Comparison of ENCODE assay signal across 31 cellular contexts in genomic region chr1:31228986-31229385, GRCh38. TPM values are rescaled to one million over a fixed set of nuclear protein-coding genes. Genes with fewer than 3 reads are reported as not detected.
"Had no signal": no experiment of that assay in that cellular context is flagged by ENCODE, and none has a peak within 500 bp of the region (broad histone marks: within the 10 kb centered on the region; RNA-seq: fewer than 3 reads in every experiment).

No MANE protein-coding gene starts in this region.

- H3K4me2 ChIP-seq: PC-9 had no signal

- DNase-seq: activated CD4-positive, alpha-beta T cell treated with anti-CD3 and anti-CD28 coated beads, Interleukin-2, amount 10 ng/mL, durations not matched to agents 7 days and 5 days; activated CD4-positive, alpha-beta T cell treated with anti-CD3 and anti-CD28 coated beads, Interleukin-2, amount 50 U/mL, for 48 hours; activated CD8-positive, alpha-beta T cell treated with anti-CD3 and anti-CD28 coated beads, Interleukin-2, amount 10 ng/mL, durations not matched to agents 7 days and 5 days; activated gamma-delta T cell; activated naive CD4-positive, alpha-beta T cell treated with Interleukin-2 at 50 U/mL for 16 hours; activated naive CD8-positive, alpha-beta T cell treated with anti-CD3 and anti-CD28 coated beads, Interleukin-2, amount 10 ng/mL, durations not matched to agents 7 days and 5 days; activated T-cell treated with anti-CD3 and anti-CD28 coated beads, Interleukin-2, amount 50 U/mL, for 24 hours; amygdala; caudate nucleus; Kasumi-1; KG1; NCI-H1092 treated with DMSO at 0.1 percent for 48 hours; NCI-H1417; NCI-H146; NCI-H187; NCI-H2029 treated with DMSO at 0.1 percent for 48 hours; NCI-H2107; NCI-H2171; NCI-H510A; NCI-H526; NCI-H748 treated with DMSO at 0.1 percent for 48 hours; NK-92 treated with Interleukin-12 subunit alpha and Interleukin-12 subunit beta, amount 100 ng/mL, for 24 hours; PC-9; Right ventricle myocardium superior; T1000 had no signal

- H3K36me3 Mint-ChIP-seq: activated naive CD4-positive, alpha-beta T cell treated with anti-CD3 and anti-CD28 coated beads, Interleukin-2, amount 50 U/mL, for 24 hours; activated naive CD8-positive, alpha-beta T cell treated with anti-CD3 and anti-CD28 coated beads, Interleukin-2, amount 10 ng/mL, durations not matched to agents 7 days and 5 days had no signal

- H3K4me3 Mint-ChIP-seq: activated CD4-positive, alpha-beta T cell treated with anti-CD3 and anti-CD28 coated beads, Interleukin-2, amount 10 ng/mL, durations not matched to agents 7 days and 5 days; activated CD8-positive, alpha-beta T cell treated with anti-CD3 and anti-CD28 coated beads, Interleukin-2, amount 10 ng/mL, durations not matched to agents 7 days and 5 days; activated naive CD4-positive, alpha-beta T cell treated with anti-CD3 and anti-CD28 coated beads, Interleukin-2, amount 50 U/mL, for 24 hours; activated naive CD8-positive, alpha-beta T cell treated with anti-CD3 and anti-CD28 coated beads, Interleukin-2, amount 10 ng/mL, durations not matched to agents 7 days and 5 days; activated T-cell treated with anti-CD3 and anti-CD28 coated beads, Interleukin-2, amount 50 U/mL, for 24 hours had no signal

- H3K27ac Mint-ChIP-seq: activated CD4-positive, alpha-beta T cell treated with anti-CD3 and anti-CD28 coated beads, Interleukin-2, amount 10 ng/mL, durations not matched to agents 7 days and 5 days; activated CD8-positive, alpha-beta T cell treated with anti-CD3 and anti-CD28 coated beads, Interleukin-2, amount 10 ng/mL, durations not matched to agents 7 days and 5 days; activated naive CD4-positive, alpha-beta T cell treated with anti-CD3 and anti-CD28 coated beads, Interleukin-2, amount 50 U/mL, for 24 hours; activated naive CD8-positive, alpha-beta T cell treated with anti-CD3 and anti-CD28 coated beads, Interleukin-2, amount 10 ng/mL, durations not matched to agents 7 days and 5 days; activated T-cell treated with anti-CD3 and anti-CD28 coated beads, Interleukin-2, amount 50 U/mL, for 24 hours; activated T-helper 2 cell treated with anti-CD3 and anti-CD28 coated beads, Interferon-gamma antibody, Interleukin-2, Interleukin-4, amounts not matched to agents 10 μg/mL and 5 μg/mL and 100 μg/mL, durations not matched to agents 14 hours and 24 hours and 36 hours had no signal

- ATAC-seq: activated CD8-positive, alpha-beta T cell treated with anti-CD3 and anti-CD28 coated beads, Interleukin-2, amount 10 ng/mL, durations not matched to agents 7 days and 5 days had no signal

- H3K9me3 Mint-ChIP-seq: activated CD4-positive, alpha-beta T cell treated with anti-CD3 and anti-CD28 coated beads, Interleukin-2, amount 10 ng/mL, durations not matched to agents 7 days and 5 days; activated naive CD4-positive, alpha-beta T cell treated with anti-CD3 and anti-CD28 coated beads, Interleukin-2, amount 50 U/mL, for 24 hours; activated naive CD8-positive, alpha-beta T cell treated with anti-CD3 and anti-CD28 coated beads, Interleukin-2, amount 10 ng/mL, durations not matched to agents 7 days and 5 days; activated T-cell treated with anti-CD3 and anti-CD28 coated beads, Interleukin-2, amount 50 U/mL, for 24 hours; activated T-helper 2 cell treated with anti-CD3 and anti-CD28 coated beads, Interferon-gamma antibody, Interleukin-2, Interleukin-4, amounts not matched to agents 10 μg/mL and 5 μg/mL and 100 μg/mL, durations not matched to agents 14 hours and 24 hours and 36 hours had no signal

- H3K27me3 ChIP-seq: ascending aorta had no signal

- H3K4me3 ChIP-seq: ascending aorta, PC-9, SK-N-MC had no signal

- H3K9me3 ChIP-seq: ascending aorta had no signal

- H3K27me3 Mint-ChIP-seq: activated CD4-positive, alpha-beta T cell treated with anti-CD3 and anti-CD28 coated beads, Interleukin-2, amount 10 ng/mL, durations not matched to agents 7 days and 5 days had no signal

- H2AFZ ChIP-seq: PC-9 had no signal

- H3K4me1 ChIP-seq: ascending aorta had no signal

- H3K27ac ChIP-seq: ascending aorta, PC-9, SK-N-MC had no signal

- H3K4me1 Mint-ChIP-seq: activated CD4-positive, alpha-beta T cell treated with anti-CD3 and anti-CD28 coated beads, Interleukin-2, amount 10 ng/mL, durations not matched to agents 7 days and 5 days; activated naive CD4-positive, alpha-beta T cell treated with anti-CD3 and anti-CD28 coated beads, Interleukin-2, amount 50 U/mL, for 24 hours; activated naive CD8-positive, alpha-beta T cell treated with anti-CD3 and anti-CD28 coated beads, Interleukin-2, amount 10 ng/mL, durations not matched to agents 7 days and 5 days had no signal

- H3K36me3 ChIP-seq: ascending aorta had no signal

RNA-seq across cellular contexts. Expression of gene NKAIN1, which starts 10.7 kb away (rescaled TPM):
- total RNA-seq: activated T-helper 2 cell treated with anti-CD3 and anti-CD28 coated beads, Interferon-gamma antibody, Interleukin-2, Interleukin-4, amounts not matched to agents 10 μg/mL and 5 μg/mL and 100 μg/mL, durations not matched to agents 14 hours and 24 hours and 36 hours; ascending aorta; Right ventricle myocardium superior; T-helper 1 cell treated with Interleukin-12 subunit alpha and Interleukin-12 subunit beta and Interleukin-4 antibody, amounts not matched to agents 30 ng/mL and 1 ng/mL, for 36 hours; T-helper 2 cell treated with Interferon-gamma antibody and Interleukin-4, amounts not matched to agents 100 ng/mL and 5 ng/mL, for 36 hours had no signal
